10 cellular contexts compared by ENCODE assay signal in genomic region chr1:243851765-243852164, GRCh38. TPM values are rescaled to one million over a fixed set of nuclear protein-coding genes. Genes with fewer than 3 reads are reported as not detected.
A peak's percentile ranks its signal among the peaks of the same experiment; 100 is the strongest.
DNase-seq lines count a peak whose midpoint lies in the region; ATAC-seq and TF ChIP-seq lines count a peak whose summit lies in the region.
"Had no signal": no experiment of that assay in that cellular context is flagged by ENCODE, and none has a peak within 500 bp of the region (broad histone marks: within the 10 kb centered on the region; RNA-seq: fewer than 3 reads in every experiment).

No MANE protein-coding gene starts in this region.

- no peaks in the 10 kb centered on the region for H3K9me3 ChIP-seq in iPS-18c (ENCODE audit: control insufficient read depth, insufficient read depth, low read length)
- H3K9me3 ChIP-seq: vagina had no signal

- peak overlapping the region; percentile 79 for H3K4me3 Mint-ChIP-seq in activated CD4-positive, alpha-beta memory T cell treated with anti-CD3 and anti-CD28 coated beads for 36 hours

- peaks cover 21% of the 10 kb centered on the region for H3K79me2 ChIP-seq in ACC112 (ENCODE audit: control insufficient read depth, insufficient read depth, low read length, unreplicated experiment)

- CTCF ChIA-PET in activated CD4-positive, alpha-beta memory T cell treated with anti-CD3 and anti-CD28 coated beads for 36 hours (lab: Charles Lee), result no interaction called here

- peaks cover 17% of the 10 kb centered on the region for H3K4me1 ChIP-seq in ACC112 (ENCODE audit: control insufficient read depth, insufficient read depth, low read length, unreplicated experiment)

- H2AFZ ChIP-seq in ACC112 (ENCODE audit: low read length, unreplicated experiment), result peak overlapping the region; percentile 44

- H3K36me3 ChIP-seq in ACC112 (ENCODE audit: insufficient read depth, low read length), result no peaks in the 10 kb centered on the region
- H3K36me3 ChIP-seq: vagina had no signal

- peak overlapping the region; percentile 90 for H3K4me3 ChIP-seq in ACC112 (ENCODE audit: low read depth, low read length)
- peak overlapping the region; percentile 85; the same call in 1 of the 2 replicates for H3K4me3 ChIP-seq in GM12864 (ENCODE audit: low read depth, low read length)
- peak overlapping the region; percentile 75; the same call in 1 of the 2 replicates for H3K4me3 ChIP-seq in iPS-18c (ENCODE audit: insufficient read depth, low read depth, low read length)

- POLR2A ChIA-PET in activated CD4-positive, alpha-beta memory T cell treated with anti-CD3 and anti-CD28 coated beads for 36 hours (lab: Charles Lee), result no interaction called here

- no peak for TF ChIP-seq CTCF in GM12864 (IDR thresholded peaks at IDR 0.05; ENCODE audit: low read depth, low read length, missing control alignments)

- peak overlapping the region; percentile 84 for H3K27ac Mint-ChIP-seq in activated CD4-positive, alpha-beta memory T cell treated with anti-CD3 and anti-CD28 coated beads for 36 hours

- H3K9me3 Mint-ChIP-seq in activated CD4-positive, alpha-beta memory T cell treated with anti-CD3 and anti-CD28 coated beads for 36 hours, result no peaks in the 10 kb centered on the region

- peaks cover 23% of the 10 kb centered on the region for H3K4me1 Mint-ChIP-seq in activated CD4-positive, alpha-beta memory T cell treated with anti-CD3 and anti-CD28 coated beads for 36 hours (ENCODE audit: low read depth)

- H3K27me3 Mint-ChIP-seq in activated CD4-positive, alpha-beta memory T cell treated with anti-CD3 and anti-CD28 coated beads for 36 hours, result no peaks in the 10 kb centered on the region

- DNase-seq in GM12864 (ENCODE audit: low read depth) (no peak), iPS-NIHi11 (ENCODE audit: low spot score) (no peak), 8988T (no peak)
- DNase-seq in activated CD4-positive, alpha-beta memory T cell treated with anti-CD3 and anti-CD28 coated beads for 36 hours, result no peak
- DNase-seq in effector CD4-positive, alpha-beta T cell, result no peak
- DNase-seq: NCI-H774 had no signal

- intact Hi-C loops in activated CD4-positive, alpha-beta memory T cell treated with anti-CD3 and anti-CD28 coated beads for 36 hours (cut with micrococcal nuclease), result loop anchor here (2.0 to 10.0 kb wide), 6 partner anchors 66 to 801 kb away; partner anchors contain the start of gene DESI2

- no peaks in the 10 kb centered on the region for H3K36me3 Mint-ChIP-seq in activated CD4-positive, alpha-beta memory T cell treated with anti-CD3 and anti-CD28 coated beads for 36 hours

- ATAC-seq in GM18517 (IDR thresholded peaks at IDR 0.05; ENCODE audit: unreplicated experiment), result no peak

- H3K27ac ChIP-seq in ACC112 (ENCODE audit: low read depth, low read length), result no peak overlapping the region

- no peaks in the 10 kb centered on the region for H3K27me3 ChIP-seq in ACC112 (ENCODE audit: insufficient read depth, low read length)
- H3K27me3 ChIP-seq: vagina had no signal

RNA-seq across cellular contexts. Expression of gene AKT3, which starts 1.7 kb away (rescaled TPM):
- 10 to 100 TPM; 33.3 to 34.7 TPM for total RNA-seq in activated CD4-positive, alpha-beta memory T cell treated with anti-CD3 and anti-CD28 coated beads for 36 hours
